In genomic region chr14:95442016-95442632, GRCh38 we compare ENCODE assay signal across 18 cellular contexts.
DNase-seq lines count a peak whose midpoint lies in the region; ATAC-seq, FAIRE-seq and TF ChIP-seq lines count a peak whose summit lies in the region.
"Had no signal": no experiment of that assay in that cellular context is flagged by ENCODE, and none has a peak within 500 bp of the region (broad histone marks: within the 10 kb centered on the region; RNA-seq: fewer than 3 reads in every experiment).

No MANE protein-coding gene starts in this region.

- H2BK15ac ChIP-seq in mesenchymal stem cell (ENCODE audit: low read depth, poor library complexity, severe bottlenecking): no peak overlapping the region

- H3K4me3 ChIP-seq in GM12878: no peak overlapping the region
- H3K4me3 ChIP-seq in vagina: no peak overlapping the region
- H3K4me3 ChIP-seq in mesenchymal stem cell (ENCODE audit: insufficient read depth in 1 of 2, low read depth in 1 of 2, low read length in 2 of 2): no peak overlapping the region
- H3K4me3 ChIP-seq: body of pancreas, esophagus squamous epithelium, HAP-1, pancreas, thoracic aorta had no signal

- no peak overlapping the region for H3K4me3 Mint-ChIP-seq in stimulated activated naive CD8-positive, alpha-beta T cell treated with anti-CD3 and anti-CD28 coated beads, Interleukin-15, amount 100 ng/mL, for 72 hours
- H3K4me3 Mint-ChIP-seq in HFFc6 (no peak overlapping the region), mesothelial cell of epicardium (no peak overlapping the region)
- H3K4me3 Mint-ChIP-seq: activated naive CD8-positive, alpha-beta T cell; CD14-positive monocyte; memory B cell; natural killer cell had no signal

- no peak overlapping the region for H3K4ac ChIP-seq in mesenchymal stem cell (ENCODE audit: low read depth in 1 of 2, low read length in 2 of 2)

- H2AFZ ChIP-seq in GM12878 (ENCODE audit: control insufficient read depth, low read depth, low read length) (no peak overlapping the region), mesenchymal stem cell (ENCODE audit: low read depth, low read length) (no peak overlapping the region)

- no peak overlapping the region for H2BK12ac ChIP-seq in mesenchymal stem cell (ENCODE audit: low read length in 2 of 2)

- CTCF ChIA-PET in GM12878 (lab: Yijun Ruan, JAX): interaction anchor here (0.5 to 22.2 kb wide), 29 partner anchors 9 to 555 kb away, joined by 3 to 525 read pairs (median 5); partner anchors contain the start of genes GLRX5 and SYNE3

- POLR2A ChIA-PET in GM12878 (lab: Charles Lee): interaction anchor here (1.3 to 2.0 kb wide), 3 partner anchors 85 to 92 kb away, joined by 4 to 10 read pairs (median 7); partner anchors contain the start of gene GLRX5

- no peak overlapping the region for H3K23ac ChIP-seq in mesenchymal stem cell (ENCODE audit: low read length in 2 of 2)

- no peak overlapping the region for H2BK120ac ChIP-seq in mesenchymal stem cell (ENCODE audit: low read depth, low read length)

- H3K9me3 Mint-ChIP-seq in stimulated activated naive CD8-positive, alpha-beta T cell treated with anti-CD3 and anti-CD28 coated beads, Interleukin-15, amount 100 ng/mL, for 72 hours: no peaks in the 10 kb centered on the region
- H3K9me3 Mint-ChIP-seq in HFFc6: no peaks in the 10 kb centered on the region
- H3K9me3 Mint-ChIP-seq in mesothelial cell of epicardium: no peaks in the 10 kb centered on the region
- H3K9me3 Mint-ChIP-seq: memory B cell, natural killer cell had no signal

- H3K9me3 ChIP-seq in GM12878 (replicated peaks; ENCODE audit: control insufficient read depth, insufficient read depth, low read length) (no peaks in the 10 kb centered on the region), vagina (no peaks in the 10 kb centered on the region), mesenchymal stem cell (ENCODE audit: control insufficient read depth, low read length) (no peaks in the 10 kb centered on the region)
- H3K9me3 ChIP-seq: body of pancreas, esophagus squamous epithelium, HAP-1, pancreas, thoracic aorta had no signal

- H3K27ac Mint-ChIP-seq in stimulated activated naive CD8-positive, alpha-beta T cell treated with anti-CD3 and anti-CD28 coated beads, Interleukin-15, amount 100 ng/mL, for 72 hours: peak overlapping the region in 1 of 2 donors; percentile 71
- H3K27ac Mint-ChIP-seq in HFFc6 (no peak overlapping the region), mesothelial cell of epicardium (no peak overlapping the region)
- H3K27ac Mint-ChIP-seq: memory B cell, natural killer cell had no signal

- no peak for TF ChIP-seq RAD21 in GM12878 (IDR thresholded peaks at IDR 0.05; ENCODE audit: insufficient read depth, low read depth, low read length)

- TF ChIP-seq EP300 in GM12878 (IDR thresholded peaks at IDR 0.05; ENCODE audit: borderline replicate concordance in 1 of 2, control insufficient read depth in 1 of 2, low read depth in 2 of 2, low read length in 2 of 2): no peak

- peaks cover 13% of the 10 kb centered on the region for H3K4me1 Mint-ChIP-seq in stimulated activated naive CD8-positive, alpha-beta T cell treated with anti-CD3 and anti-CD28 coated beads, Interleukin-15, amount 100 ng/mL, for 72 hours
- H3K4me1 Mint-ChIP-seq in HFFc6 (ENCODE audit: low read depth) (peaks cover 32% of the 10 kb centered on the region), mesothelial cell of epicardium (peaks cover 40% of the 10 kb centered on the region)
- H3K4me1 Mint-ChIP-seq: CD14-positive monocyte had no signal

- H2AK5ac ChIP-seq in mesenchymal stem cell (ENCODE audit: low read length, severe bottlenecking): no peak overlapping the region

- in situ Hi-C loops in GM12878 (cut with MboI): loop anchor here (5.0 to 10.0 kb wide), 2 partner anchors 90 to 553 kb away; no protein-coding TSS in a partner anchor

- H3K27me3 Mint-ChIP-seq in stimulated activated naive CD8-positive, alpha-beta T cell treated with anti-CD3 and anti-CD28 coated beads, Interleukin-15, amount 100 ng/mL, for 72 hours: no peaks in the 10 kb centered on the region
- H3K27me3 Mint-ChIP-seq in HFFc6 (ENCODE audit: insufficient read depth) (no peaks in the 10 kb centered on the region), mesothelial cell of epicardium (ENCODE audit: low read depth) (no peaks in the 10 kb centered on the region)
- H3K27me3 Mint-ChIP-seq: activated naive CD8-positive, alpha-beta T cell; memory B cell had no signal

- no peak overlapping the region for H3K27ac ChIP-seq in GM12878 (ENCODE audit: control insufficient read depth, insufficient read depth)
- peak overlapping the region; percentile 30 for H3K27ac ChIP-seq in vagina
- H3K27ac ChIP-seq in mesenchymal stem cell (ENCODE audit: low read length, poor library complexity, severe bottlenecking): no peak overlapping the region
- H3K27ac ChIP-seq: body of pancreas, esophagus squamous epithelium, pancreas, thoracic aorta had no signal

- TF ChIP-seq POLR2A in GM12878 (IDR thresholded peaks at IDR 0.05; ENCODE audit: low read depth, low read length): no peak
- TF ChIP-seq POLR2A in vagina (IDR thresholded peaks at IDR 0.05): no peak

- TF ChIP-seq CTCF in GM12878 (IDR thresholded peaks at IDR 0.05 in 2 of 3, conservative IDR thresholded peaks at IDR 0.05 in 1 of 3; ENCODE audit: control insufficient read depth in 2 of 3, extremely low read depth in 1 of 3, insufficient read depth in 1 of 3, low read depth in 3 of 3, low read length in 3 of 3) (no peak), vagina (IDR thresholded peaks at IDR 0.05) (no peak), HFFc6 (IDR thresholded peaks at IDR 0.05) (no peak), mesothelial cell of epicardium (IDR thresholded peaks at IDR 0.05; ENCODE audit: unreplicated experiment) (no peak)

- H4K91ac ChIP-seq in mesenchymal stem cell (ENCODE audit: low read length): no peak overlapping the region

- no peak for FAIRE-seq in GM12878 (lab: Jason Lieb, UNC)
- FAIRE-seq: kidney, pancreas had no signal

- H3K4me2 ChIP-seq in GM12878 (ENCODE audit: control insufficient read depth, insufficient read depth) (no peak overlapping the region), mesenchymal stem cell (ENCODE audit: low read length, poor library complexity, severe bottlenecking) (no peak overlapping the region)

- RAD21 ChIA-PET in GM12878 (lab: Charles Lee; ENCODE audit: unreplicated experiment): interaction anchor here (0.6 to 8.3 kb wide), 22 partner anchors 11 to 1894 kb away, joined by 3 to 171 read pairs (median 4); partner anchors contain the start of gene GLRX5

- H3K36me3 Mint-ChIP-seq in HFFc6 (ENCODE audit: low read depth) (peaks cover 4% of the 10 kb centered on the region; the same call in 1 of the 2 replicates), mesothelial cell of epicardium (no peaks in the 10 kb centered on the region)
- H3K36me3 Mint-ChIP-seq: natural killer cell had no signal

- H3K27me3 ChIP-seq in GM12878 (replicated peaks in 1 of 2; ENCODE audit: control insufficient read depth in 2 of 2, insufficient read depth in 2 of 2, low read length in 1 of 2): no peaks in the 10 kb centered on the region
- no peaks in the 10 kb centered on the region for H3K27me3 ChIP-seq in vagina
- H3K27me3 ChIP-seq in mesenchymal stem cell (ENCODE audit: control insufficient read depth in 1 of 2, insufficient read depth in 1 of 2, low read length in 2 of 2): no peaks in the 10 kb centered on the region
- H3K27me3 ChIP-seq: body of pancreas, esophagus squamous epithelium, pancreas had no signal

- no peaks in the 10 kb centered on the region for H3K79me2 ChIP-seq in GM12878 (ENCODE audit: control insufficient read depth, insufficient read depth, low read length)

- peak; percentile 25 for ATAC-seq in stimulated activated naive CD8-positive, alpha-beta T cell treated with anti-CD3 and anti-CD28 coated beads, Interleukin-15, amount 100 ng/mL, for 72 hours
- no peak for ATAC-seq in stimulated activated naive CD8-positive, alpha-beta T cell treated with anti-CD3 and anti-CD28 coated beads, Interleukin-15, Interleukin-2, amounts not matched to agents 100 U/mL and 50 U/mL, for 24 hours
- ATAC-seq in HG03378 (IDR thresholded peaks at IDR 0.05; ENCODE audit: unreplicated experiment) (peak; percentile 16), GM12878 (peak; percentile 24)

- intact Hi-C loops in GM12878 (cut with micrococcal nuclease; ENCODE audit: unreplicated experiment) (loop anchor here (1.0 kb wide), 1 partner anchor 85 kb away; no protein-coding TSS in a partner anchor), vagina (cut with DNase I) (loop anchor here (2.0 kb wide), 1 partner anchor 83 kb away; no protein-coding TSS in a partner anchor)

- no peaks in the 10 kb centered on the region for H4K20me1 ChIP-seq in GM12878 (ENCODE audit: control insufficient read depth, insufficient read depth)

- 66% methylated on average over 6 of the region's 6 CpGs for WGBS in GM12878 (ENCODE audit: insufficient coverage, insufficient replicate concordance, low lambda C conversion rate, missing lambda C conversion rate)
- 57% methylated on average over 3 of the region's 6 CpGs for WGBS in mesenchymal stem cell

- H3K4me1 ChIP-seq in GM12878 (ENCODE audit: control insufficient read depth, insufficient read depth, low read length) (no peaks in the 10 kb centered on the region), vagina (no peaks in the 10 kb centered on the region), mesenchymal stem cell (ENCODE audit: control insufficient read depth, insufficient read depth, low read depth, low read length) (peaks cover 9% of the 10 kb centered on the region)
- H3K4me1 ChIP-seq: body of pancreas, HAP-1, pancreas had no signal

- H3K36me3 ChIP-seq in GM12878 (ENCODE audit: control insufficient read depth in 2 of 2, insufficient read depth in 2 of 2, low read length in 1 of 2) (peaks cover 7 to 38% of the 10 kb centered on the region in 2 experiments), vagina (peaks cover 0 to 23% of the 10 kb centered on the region in 2 donors), mesenchymal stem cell (ENCODE audit: control insufficient read depth in 1 of 2, insufficient read depth in 2 of 2, low read depth in 1 of 2, low read length in 2 of 2) (peaks cover 0 to 95% of the 10 kb centered on the region in 2 experiments)
- H3K36me3 ChIP-seq: HAP-1, pancreas had no signal

- no peaks in the 10 kb centered on the region for H3K79me1 ChIP-seq in mesenchymal stem cell (replicated peaks; ENCODE audit: low read length, poor library complexity, severe bottlenecking)

- H4K8ac ChIP-seq in mesenchymal stem cell (ENCODE audit: low read length): no peak overlapping the region

- SMC1A ChIA-PET in GM12878 (lab: Charles Lee; ENCODE audit: uncharacterized antibody, unreplicated experiment): interaction anchor here (0.6 to 8.7 kb wide), 26 partner anchors 9 to 260 kb away, joined by 3 to 187 read pairs (median 4); partner anchors contain the start of gene GLRX5

- DNase-seq in stimulated activated naive CD8-positive, alpha-beta T cell treated with anti-CD3 and anti-CD28 coated beads, Interleukin-15, amount 100 ng/mL, for 72 hours: no peak
- DNase-seq in stimulated activated naive CD8-positive, alpha-beta T cell treated with anti-CD3 and anti-CD28 coated beads, Interleukin-15, Interleukin-2, amounts not matched to agents 100 U/mL and 50 U/mL, for 24 hours: no peak
- DNase-seq in GM12878 (ENCODE audit: low read depth, low spot score) (no peak), vagina (ENCODE audit: extremely low spot score in 2 of 2) (no peak), HFFc6 (no peak), mesothelial cell of epicardium (ENCODE audit: low spot score in 2 of 2, unreplicated experiment in 2 of 2) (no peak), mesenchymal stem cell (no peak)

- no peak overlapping the region for H3K14ac ChIP-seq in mesenchymal stem cell (ENCODE audit: low read length in 2 of 2)

- H3K9ac ChIP-seq in GM12878 (ENCODE audit: control insufficient read depth, insufficient read depth, low read length): no peak overlapping the region
- H3K9ac ChIP-seq in mesenchymal stem cell (ENCODE audit: low read length): no peak overlapping the region

- no peak overlapping the region for H2BK5ac ChIP-seq in mesenchymal stem cell (ENCODE audit: low read depth, low read length, poor library complexity, severe bottlenecking)

- H3K18ac ChIP-seq in mesenchymal stem cell (ENCODE audit: low read depth in 1 of 2, low read length in 2 of 2): no peak overlapping the region

- no TSS peak for BruUV-seq in GM12878 (replicated peaks; lab: Mats Ljungman, UMichigan)
